14 cellular contexts compared by ENCODE assay signal in the genomic region with DNA sequence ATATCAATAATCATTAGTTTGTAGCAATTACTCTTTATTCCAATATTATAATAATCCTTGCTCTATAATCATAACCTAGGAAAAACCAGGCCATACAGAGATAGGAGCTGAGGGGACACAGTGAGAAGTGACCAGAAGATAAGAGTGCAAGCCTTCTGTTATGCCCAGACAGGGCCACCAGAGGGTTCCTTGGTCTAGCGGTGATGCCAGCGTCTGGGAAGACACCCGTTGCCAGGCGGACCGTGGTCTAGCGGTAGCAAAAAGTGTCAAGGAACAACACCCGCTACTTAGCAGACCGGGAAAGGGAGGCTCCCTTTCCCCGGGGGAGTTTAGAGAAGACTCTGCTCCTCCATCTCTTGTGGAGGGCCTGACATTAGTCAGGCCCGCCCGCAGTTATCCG. TPM values are rescaled to one million over a fixed set of nuclear protein-coding genes. Genes with fewer than 3 reads are reported as not detected.
A peak's percentile ranks its signal among the peaks of the same experiment; 100 is the strongest.
DNase-seq lines count a peak whose midpoint lies in the region; ATAC-seq, FAIRE-seq and TF ChIP-seq lines count a peak whose summit lies in the region.
"Not testable (repeated sequence)": the region's sequence is repeated elsewhere in the genome, so short reads cannot be mapped to it uniquely, and the experiment has no call there.
"Had no signal": no experiment of that assay in that cellular context is flagged by ENCODE, and none has a peak within 500 bp of the region (broad histone marks: within the 10 kb centered on the region; RNA-seq: fewer than 3 reads in every experiment).

No MANE protein-coding gene starts in this region.

- TF ChIP-seq EP300 in SK-N-SH (IDR thresholded peaks at IDR 0.05; ENCODE audit: borderline replicate concordance in 1 of 2, low read depth in 1 of 2, low read length in 1 of 2); HepG2 (IDR thresholded peaks at IDR 0.05; ENCODE audit: low read depth in 2 of 2, low read length in 2 of 2); HepG2 (CRISPR knock-in tag; IDR thresholded peaks at IDR 0.05; ENCODE audit: borderline replicate concordance): not testable (repeated sequence)

- H3K9me3 ChIP-seq in HCT116 (ENCODE audit: control insufficient read depth in 1 of 2, insufficient read depth in 1 of 2, low read depth in 1 of 2, low read length in 2 of 2); SK-N-SH; HepG2 (ENCODE audit: low read length): not testable (repeated sequence)

- not testable (repeated sequence) for DNase-seq in GM23338 (ENCODE audit: low spot score); HCT116 (ENCODE audit: low read depth, low spot score); SK-N-SH; epithelial cell of proximal tubule (ENCODE audit: low read depth); HepG2 (ENCODE audit: low spot score)
- peak; percentile 57 for DNase-seq in posterior vena cava (ENCODE audit: low spot score)

- H3K27ac ChIP-seq in GM23338 (ENCODE audit: low read depth); HCT116 (ENCODE audit: low read depth, low read length); SK-N-SH (ENCODE audit: low read depth in 2 of 2, low read length in 1 of 2); HepG2 (ENCODE audit: extremely low read length, insufficient read depth, low read length): not testable (repeated sequence)

- intact Hi-C loops in HCT116 (cut with micrococcal nuclease); dendritic cell treated with granulocyte-macrophage colony-stimulating factor and Interleukin-4, amounts not matched to agents 40 ng/mL and 50 ng/mL, for 4 days (cut with micrococcal nuclease); HepG2 (cut with micrococcal nuclease; ENCODE audit: unreplicated experiment); posterior vena cava (cut with DNase I): not testable (repeated sequence)

- not testable (repeated sequence) for H3K36me3 ChIP-seq in GM23338 (ENCODE audit: insufficient read depth); HCT116 (ENCODE audit: control insufficient read depth in 1 of 2, insufficient read depth in 2 of 2, low read length in 2 of 2); SK-N-SH (replicated peaks in 1 of 2; ENCODE audit: control insufficient read depth in 1 of 2, insufficient read depth in 2 of 2, low read length in 1 of 2); HepG2 (replicated peaks in 1 of 2; ENCODE audit: control insufficient read depth in 1 of 2, insufficient read depth in 2 of 2, low read length in 2 of 2)

- not testable (repeated sequence) for H2AFZ ChIP-seq in GM23338; HCT116 (ENCODE audit: low read depth, low read length, poor library complexity, severe bottlenecking); SK-N-SH (ENCODE audit: low read depth); HepG2 (ENCODE audit: low read length)

- H3K79me2 ChIP-seq in GM23338 (replicated peaks; ENCODE audit: insufficient read depth); HCT116 (ENCODE audit: insufficient read depth, low read length); SK-N-SH (ENCODE audit: insufficient read depth); HepG2 (ENCODE audit: insufficient read depth, low read length): not testable (repeated sequence)

- in situ Hi-C loops in HepG2 (cut with HindIII; ENCODE audit: extremely low pct_ligation_motif_present, low pct_unique_long_range_greater_than_20kb) = not testable (repeated sequence)

- ATAC-seq in GM23338, HCT116, HepG2: not testable (repeated sequence)

- H3K27me3 Mint-ChIP-seq in GM23338 (ENCODE audit: insufficient read depth, low read depth, poor library complexity); dendritic cell treated with granulocyte-macrophage colony-stimulating factor and Interleukin-4, amounts not matched to agents 40 ng/mL and 50 ng/mL, for 4 days: not testable (repeated sequence)

- not testable (repeated sequence) for H3K9me2 ChIP-seq in GM23338 (ENCODE audit: insufficient read depth); HCT116 (ENCODE audit: insufficient read depth); SK-N-SH

- FAIRE-seq in HepG2 (lab: Jason Lieb, UNC) = not testable (repeated sequence)

- H3K27me3 ChIP-seq in GM23338 (ENCODE audit: insufficient read depth); HCT116 (ENCODE audit: insufficient read depth, low read length); HepG2 (ENCODE audit: control insufficient read depth in 1 of 2, insufficient read depth in 2 of 2, low read length in 2 of 2): not testable (repeated sequence)
- H3K27me3 ChIP-seq in SK-N-SH (ENCODE audit: insufficient read depth) = peaks cover 85% of the 10 kb centered on the region

- not testable (repeated sequence) for TF ChIP-seq POLR2A in HCT116 (IDR thresholded peaks at IDR 0.05; ENCODE audit: borderline replicate concordance, extremely low read depth, insufficient read depth, insufficient read length); HepG2 (IDR thresholded peaks at IDR 0.05; ENCODE audit: insufficient read depth in 1 of 2, low read depth in 2 of 2, low read length in 2 of 2)

- not testable (repeated sequence) for H3K9me3 Mint-ChIP-seq in GM23338; dendritic cell treated with granulocyte-macrophage colony-stimulating factor and Interleukin-4, amounts not matched to agents 40 ng/mL and 50 ng/mL, for 4 days

- POLR2A ChIA-PET in HCT116 (lab: Charles Lee); SK-N-SH (lab: Yijun Ruan, JAX): not testable (repeated sequence)
- POLR2A ChIA-PET in HepG2 (lab: Yijun Ruan, JAX) = interaction anchor here (0.9 to 2.0 kb wide), 4 partner anchors 9 to 24 kb away, joined by 3 to 5 read pairs (median 4); partner anchors contain the start of gene ASGR2

- RAD21 ChIA-PET in HCT116 (lab: Charles Lee; ENCODE audit: low non-redundant PET in 1 of 2, low total read pairs in 2 of 2, uncharacterized antibody in 2 of 2, unreplicated experiment in 2 of 2) = not testable (repeated sequence)

- H3K4me3 ChIP-seq in GM23338; HCT116 (replicated peaks in 1 of 2; ENCODE audit: low read depth in 1 of 2, low read length in 2 of 2); SK-N-SH (ENCODE audit: low read depth in 2 of 2, low read length in 1 of 2); epithelial cell of proximal tubule (ENCODE audit: low read depth, low read length); HepG2 (replicated peaks in 1 of 3; ENCODE audit: insufficient read depth in 1 of 3, low read depth in 2 of 3, low read length in 3 of 3): not testable (repeated sequence)

- not testable (repeated sequence) for H3K36me3 Mint-ChIP-seq in GM23338 (ENCODE audit: low read depth); dendritic cell treated with granulocyte-macrophage colony-stimulating factor and Interleukin-4, amounts not matched to agents 40 ng/mL and 50 ng/mL, for 4 days (ENCODE audit: low read depth)

- TF ChIP-seq RAD21 in HCT116 (IDR thresholded peaks at IDR 0.05; ENCODE audit: low read depth) = peak; percentile 7; the same call in 1 of the 2 replicates
- not testable (repeated sequence) for TF ChIP-seq RAD21 in SK-N-SH (IDR thresholded peaks at IDR 0.05; ENCODE audit: low read length); HepG2 (CRISPR knock-in tag; IDR thresholded peaks at IDR 0.05)

- H4K20me1 ChIP-seq in GM23338 (replicated peaks; ENCODE audit: insufficient read depth); HCT116 (ENCODE audit: insufficient read depth); SK-N-SH (ENCODE audit: insufficient read depth); HepG2 (ENCODE audit: insufficient read depth, low read length): not testable (repeated sequence)

- TF ChIP-seq CTCF in GM23338 (conservative IDR thresholded peaks at IDR 0.05; ENCODE audit: low read depth in 2 of 2) (peak; percentile 20 to 30; a peak in 2 of 4 replicates), HCT116 (IDR thresholded peaks at IDR 0.05 in 2 of 3, conservative IDR thresholded peaks at IDR 0.05 in 1 of 3; ENCODE audit: borderline replicate concordance in 1 of 3, insufficient read depth in 1 of 3, low read depth in 2 of 3, low read length in 2 of 3) (0 out of 6 replicates have a peak, but pooled peaks of 1 of the 3 experiments have one; percentile 17), SK-N-SH (IDR thresholded peaks at IDR 0.05) (0 out of 2 replicates have a peak, but pooled peaks have one; percentile 13), epithelial cell of proximal tubule (conservative IDR thresholded peaks at IDR 0.05; ENCODE audit: low read depth, low read length) (peak; percentile 12), HepG2 (CRISPR knock-in tag; IDR thresholded peaks at IDR 0.05) (0 out of 2 replicates have a peak, but pooled peaks have one; percentile 7)

- H3K9ac ChIP-seq in HCT116 (ENCODE audit: low read length); SK-N-SH; HepG2 (ENCODE audit: insufficient read depth, low read depth, low read length): not testable (repeated sequence)

- BruUV-seq in HCT116 (replicated peaks; lab: Mats Ljungman, UMichigan); HepG2 (replicated peaks; lab: Mats Ljungman, UMichigan): not testable (repeated sequence)

- H3K4me1 ChIP-seq in GM23338 (ENCODE audit: insufficient read depth) = peaks cover 29% of the 10 kb centered on the region
- H3K4me1 ChIP-seq in HCT116 (ENCODE audit: control insufficient read depth in 1 of 2, insufficient read depth in 2 of 2, low read length in 2 of 2); SK-N-SH (ENCODE audit: control insufficient read depth in 1 of 2, insufficient read depth in 2 of 2, low read depth in 1 of 2, low read length in 1 of 2): not testable (repeated sequence)
- peaks cover 23% of the 10 kb centered on the region for H3K4me1 ChIP-seq in HepG2 (ENCODE audit: insufficient read depth, low read length)

- not testable (repeated sequence) for H3K4me2 ChIP-seq in GM23338; HCT116 (ENCODE audit: low read length); SK-N-SH; HepG2 (ENCODE audit: low read depth, low read length)

- 31% methylated on average over 12 of the region's 12 CpGs for WGBS in SK-N-SH (ENCODE audit: low lambda C conversion rate)
- WGBS in HepG2 (ENCODE audit: low lambda C conversion rate) = 85% methylated on average over 12 of the region's 12 CpGs

- CTCF ChIA-PET in HCT116 (lab: Charles Lee); HepG2 (lab: Yijun Ruan, JAX; ENCODE audit: low intra/inter-chr PET ratio, low total read pairs): not testable (repeated sequence)
- CTCF ChIA-PET in SK-N-SH (lab: Yijun Ruan, JAX) = interaction anchor here (0.8 to 5.0 kb wide), 4 partner anchors 11 to 80 kb away, joined by 3 to 24 read pairs (median 8); no protein-coding TSS in a partner anchor

- H3K4me1 Mint-ChIP-seq in GM23338 = peaks cover 30% of the 10 kb centered on the region
- H3K4me1 Mint-ChIP-seq in dendritic cell treated with granulocyte-macrophage colony-stimulating factor and Interleukin-4, amounts not matched to agents 40 ng/mL and 50 ng/mL, for 4 days (ENCODE audit: low read depth) = peaks cover 67% of the 10 kb centered on the region

- not testable (repeated sequence) for H3F3A ChIP-seq in GM23338 (replicated peaks; ENCODE audit: low read depth); SK-N-SH (replicated peaks; ENCODE audit: insufficient read depth)

- not testable (repeated sequence) for H3K27ac Mint-ChIP-seq in GM23338
- peak overlapping the region; percentile 63 for H3K27ac Mint-ChIP-seq in dendritic cell treated with granulocyte-macrophage colony-stimulating factor and Interleukin-4, amounts not matched to agents 40 ng/mL and 50 ng/mL, for 4 days

- H3K4me3 Mint-ChIP-seq in GM23338; dendritic cell treated with granulocyte-macrophage colony-stimulating factor and Interleukin-4, amounts not matched to agents 40 ng/mL and 50 ng/mL, for 4 days: not testable (repeated sequence)

RNA-seq across cellular contexts. Expression of gene ASGR2, which starts 11.8 kb away (rescaled TPM):
- total RNA-seq in GM23338 (2014; rRNA removed; shearing (Covaris generic)) = 0.97 TPM in 1 of 2 replicates, not detected in the other
- polyA plus RNA-seq in GM23338 (2016; fragmentation: Nextera tagmentation; extraction: Ambion mirVana) (not detected in 2 replicates), SK-N-SH (2012; rRNA removed) (not detected in 2 replicates), HepG2 (2011; rRNA removed) (754 and 762 TPM in 2 replicates)
- total RNA-seq in HCT116 (2021; ENCODE audit: unreplicated experiment) (0.32 TPM), epithelial cell of proximal tubule (not detected in 2 replicates), HepG2 (2016; rRNA removed; fragmentation: Illumina TruSeq; extraction: Trizol) (142 and 320 TPM in 2 replicates), posterior vena cava (1 to 10 TPM in 1 of 2 donors, under 1 TPM in 1; 0.90 to 1.3 TPM)
- not detected in 2 replicates for polyA plus RNA-seq in HCT116 (2012)
- not detected in 2 replicates for polyA plus RNA-seq in SK-N-SH (2012; cell fraction: cytosol; rRNA removed)
- not detected in 2 replicates for polyA plus RNA-seq in SK-N-SH (2012; cell fraction: nucleus; rRNA removed)
- 153 and 157 TPM in 2 replicates for total RNA-seq in HepG2 (2016; cell fraction: cytosol; rRNA removed; fragmentation: Illumina TruSeq; extraction: Trizol; ENCODE audit: low read depth)
- 137 and 326 TPM in 2 replicates for total RNA-seq in HepG2 (2016; cell fraction: insoluble cytoplasmic fraction; rRNA removed; fragmentation: Illumina TruSeq; extraction: Trizol)
- 154 and 165 TPM in 2 replicates for total RNA-seq in HepG2 (2016; cell fraction: membrane; rRNA removed; fragmentation: Illumina TruSeq; extraction: Trizol)
- 251 and 289 TPM in 2 replicates for total RNA-seq in HepG2 (2016; cell fraction: nucleus; rRNA removed; fragmentation: Illumina TruSeq; extraction: Trizol)
- polyA plus RNA-seq in HepG2 (2011; cell fraction: cytosol; rRNA removed) = 620 and 780 TPM in 2 replicates
- polyA plus RNA-seq in HepG2 (2011; cell fraction: nucleus; rRNA removed) = 692 and 800 TPM in 2 replicates
- polyA plus RNA-seq in HepG2 (2012) = 341 and 394 TPM in 2 replicates
- polyA plus RNA-seq in HepG2 (2016; cell fraction: cytosol; fragmentation: Illumina TruSeq; extraction: Trizol; ENCODE audit: low read depth) = 194 and 207 TPM in 2 replicates
- 170 and 186 TPM in 2 replicates for polyA plus RNA-seq in HepG2 (2016; cell fraction: insoluble cytoplasmic fraction; fragmentation: Illumina TruSeq; extraction: Trizol; ENCODE audit: low read depth)
- polyA plus RNA-seq in HepG2 (2016; cell fraction: membrane; fragmentation: Illumina TruSeq; extraction: Trizol; ENCODE audit: low read depth) = 175 and 177 TPM in 2 replicates
- 623 and 667 TPM in 2 replicates for polyA plus RNA-seq in HepG2 (2016; cell fraction: nucleus; fragmentation: Illumina TruSeq; extraction: Trizol; ENCODE audit: insufficient read depth, low read depth)
- 371 TPM in 1 of 2 replicates, not detected in the other for polyA minus RNA-seq in HepG2 (2011; rRNA and poly(A)+ RNA removed; ENCODE audit: low replicate concordance)
- polyA minus RNA-seq in HepG2 (2011; cell fraction: cytosol; rRNA and poly(A)+ RNA removed) = 131 TPM in 2 replicates
- polyA minus RNA-seq in HepG2 (2011; cell fraction: nucleus; rRNA and poly(A)+ RNA removed) = 102 and 109 TPM in 2 replicates
- total RNA-seq: A172; B cell; Calu3; CD8-positive, alpha-beta T cell had no signal
- polyA plus RNA-seq: BJ had no signal

RNA-seq across cellular contexts. Expression of gene CLEC10A, which starts 46.3 kb away (rescaled TPM):
- not detected in 2 replicates for total RNA-seq in GM23338 (2014; rRNA removed; shearing (Covaris generic))
- polyA plus RNA-seq in GM23338 (2016; fragmentation: Nextera tagmentation; extraction: Ambion mirVana) (not detected in 2 replicates), SK-N-SH (2012; rRNA removed) (not detected in 2 replicates), HepG2 (2011; rRNA removed) (0.33 and 0.65 TPM in 2 replicates)
- total RNA-seq in HCT116 (2021; ENCODE audit: unreplicated experiment) (not detected), epithelial cell of proximal tubule (not detected in 2 replicates), HepG2 (2016; rRNA removed; fragmentation: Illumina TruSeq; extraction: Trizol) (not detected in 2 replicates), posterior vena cava (10 to 100 TPM in 1 of 2 donors, 1 to 10 TPM in 1; 5.9 to 13.9 TPM)
- not detected in 2 replicates for polyA plus RNA-seq in HCT116 (2012)
- not detected in 2 replicates for polyA plus RNA-seq in SK-N-SH (2012; cell fraction: cytosol; rRNA removed)
- polyA plus RNA-seq in SK-N-SH (2012; cell fraction: nucleus; rRNA removed) = not detected in 2 replicates
- not detected in 2 replicates for total RNA-seq in HepG2 (2016; cell fraction: cytosol; rRNA removed; fragmentation: Illumina TruSeq; extraction: Trizol; ENCODE audit: low read depth)
- 0.06 TPM in 1 of 2 replicates, not detected in the other for total RNA-seq in HepG2 (2016; cell fraction: insoluble cytoplasmic fraction; rRNA removed; fragmentation: Illumina TruSeq; extraction: Trizol)
- not detected in 2 replicates for total RNA-seq in HepG2 (2016; cell fraction: membrane; rRNA removed; fragmentation: Illumina TruSeq; extraction: Trizol)
- 0.19 TPM in 1 of 2 replicates, not detected in the other for total RNA-seq in HepG2 (2016; cell fraction: nucleus; rRNA removed; fragmentation: Illumina TruSeq; extraction: Trizol)
- polyA plus RNA-seq in HepG2 (2011; cell fraction: cytosol; rRNA removed) = 0.08 and 0.14 TPM in 2 replicates
- polyA plus RNA-seq in HepG2 (2011; cell fraction: nucleus; rRNA removed) = 1.3 and 2.4 TPM in 2 replicates
- polyA plus RNA-seq in HepG2 (2012) = 0.35 and 0.48 TPM in 2 replicates
- polyA plus RNA-seq in HepG2 (2016; cell fraction: cytosol; fragmentation: Illumina TruSeq; extraction: Trizol; ENCODE audit: low read depth) = not detected in 2 replicates
- polyA plus RNA-seq in HepG2 (2016; cell fraction: insoluble cytoplasmic fraction; fragmentation: Illumina TruSeq; extraction: Trizol; ENCODE audit: low read depth) = not detected in 2 replicates
- not detected in 2 replicates for polyA plus RNA-seq in HepG2 (2016; cell fraction: membrane; fragmentation: Illumina TruSeq; extraction: Trizol; ENCODE audit: low read depth)
- 0.68 and 0.90 TPM in 2 replicates for polyA plus RNA-seq in HepG2 (2016; cell fraction: nucleus; fragmentation: Illumina TruSeq; extraction: Trizol; ENCODE audit: insufficient read depth, low read depth)
- 0.18 TPM in 1 of 2 replicates, not detected in the other for polyA minus RNA-seq in HepG2 (2011; rRNA and poly(A)+ RNA removed; ENCODE audit: low replicate concordance)
- not detected in 2 replicates for polyA minus RNA-seq in HepG2 (2011; cell fraction: cytosol; rRNA and poly(A)+ RNA removed)
- polyA minus RNA-seq in HepG2 (2011; cell fraction: nucleus; rRNA and poly(A)+ RNA removed) = 0.64 and 1.2 TPM in 2 replicates
- total RNA-seq: A172; B cell; Caco-2; Calu3; CD8-positive, alpha-beta T cell had no signal
- polyA plus RNA-seq: A549, BJ had no signal

RNA-seq across cellular contexts. Expression of gene ASGR1, which starts 52.8 kb away (rescaled TPM):
- total RNA-seq in GM23338 (2014; rRNA removed; shearing (Covaris generic)) = 5.3 and 9.0 TPM in 2 replicates
- polyA plus RNA-seq in GM23338 (2016; fragmentation: Nextera tagmentation; extraction: Ambion mirVana) (5.9 and 8.3 TPM in 2 replicates), SK-N-SH (2012; rRNA removed) (2.0 and 2.1 TPM in 2 replicates), HepG2 (2011; rRNA removed) (796 and 885 TPM in 2 replicates)
- total RNA-seq in HCT116 (2021; ENCODE audit: unreplicated experiment) (1.2 TPM), epithelial cell of proximal tubule (0.72 and 5.1 TPM in 2 replicates), HepG2 (2016; rRNA removed; fragmentation: Illumina TruSeq; extraction: Trizol) (156 and 353 TPM in 2 replicates), posterior vena cava (1 to 10 TPM; 1.2 to 2.2 TPM)
- polyA plus RNA-seq in HCT116 (2012) = 2.0 and 2.1 TPM in 2 replicates
- 0.46 and 0.73 TPM in 2 replicates for polyA plus RNA-seq in SK-N-SH (2012; cell fraction: cytosol; rRNA removed)
- 14.5 and 19.7 TPM in 2 replicates for polyA plus RNA-seq in SK-N-SH (2012; cell fraction: nucleus; rRNA removed)
- 114 and 140 TPM in 2 replicates for total RNA-seq in HepG2 (2016; cell fraction: cytosol; rRNA removed; fragmentation: Illumina TruSeq; extraction: Trizol; ENCODE audit: low read depth)
- 143 and 370 TPM in 2 replicates for total RNA-seq in HepG2 (2016; cell fraction: insoluble cytoplasmic fraction; rRNA removed; fragmentation: Illumina TruSeq; extraction: Trizol)
- 141 and 170 TPM in 2 replicates for total RNA-seq in HepG2 (2016; cell fraction: membrane; rRNA removed; fragmentation: Illumina TruSeq; extraction: Trizol)
- total RNA-seq in HepG2 (2016; cell fraction: nucleus; rRNA removed; fragmentation: Illumina TruSeq; extraction: Trizol) = 259 and 311 TPM in 2 replicates
- 756 and 1,094 TPM in 2 replicates for polyA plus RNA-seq in HepG2 (2011; cell fraction: cytosol; rRNA removed)
- polyA plus RNA-seq in HepG2 (2011; cell fraction: nucleus; rRNA removed) = 1,952 and 2,162 TPM in 2 replicates
- 455 and 483 TPM in 2 replicates for polyA plus RNA-seq in HepG2 (2012)
- polyA plus RNA-seq in HepG2 (2016; cell fraction: cytosol; fragmentation: Illumina TruSeq; extraction: Trizol; ENCODE audit: low read depth) = 105 and 129 TPM in 2 replicates
- polyA plus RNA-seq in HepG2 (2016; cell fraction: insoluble cytoplasmic fraction; fragmentation: Illumina TruSeq; extraction: Trizol; ENCODE audit: low read depth) = 167 and 180 TPM in 2 replicates
- polyA plus RNA-seq in HepG2 (2016; cell fraction: membrane; fragmentation: Illumina TruSeq; extraction: Trizol; ENCODE audit: low read depth) = 121 and 143 TPM in 2 replicates
- 760 and 778 TPM in 2 replicates for polyA plus RNA-seq in HepG2 (2016; cell fraction: nucleus; fragmentation: Illumina TruSeq; extraction: Trizol; ENCODE audit: insufficient read depth, low read depth)
- polyA minus RNA-seq in HepG2 (2011; rRNA and poly(A)+ RNA removed; ENCODE audit: low replicate concordance) = 0.19 and 386 TPM in 2 replicates
- 254 and 269 TPM in 2 replicates for polyA minus RNA-seq in HepG2 (2011; cell fraction: cytosol; rRNA and poly(A)+ RNA removed)
- 141 and 153 TPM in 2 replicates for polyA minus RNA-seq in HepG2 (2011; cell fraction: nucleus; rRNA and poly(A)+ RNA removed)

Comparison
In these comparisons a context has a peak if more than half of its experiments do, and no peak if none do; other contexts are left out.
1. RNA of gene ASGR2, which starts 11.8 kb away (total RNA-seq): 137 to 326 TPM in HepG2; 0.90 to 1.3 TPM in posterior vena cava, 0.97 TPM in GM23338, 0.32 TPM in HCT116 (single experiment) and not detected in epithelial cell of proximal tubule; every median in the first group is over 10 times any median in the second.
2. RNA of gene ASGR1, which starts 52.8 kb away (total RNA-seq): 114 to 370 TPM in HepG2; 5.3 to 9.0 TPM in GM23338, 0.72 to 5.1 TPM in epithelial cell of proximal tubule, 1.2 to 2.2 TPM in posterior vena cava and 1.2 TPM in HCT116 (single experiment); every median in the first group is over 10 times any median in the second.